11 cellular contexts compared by ENCODE assay signal in the genomic region with DNA sequence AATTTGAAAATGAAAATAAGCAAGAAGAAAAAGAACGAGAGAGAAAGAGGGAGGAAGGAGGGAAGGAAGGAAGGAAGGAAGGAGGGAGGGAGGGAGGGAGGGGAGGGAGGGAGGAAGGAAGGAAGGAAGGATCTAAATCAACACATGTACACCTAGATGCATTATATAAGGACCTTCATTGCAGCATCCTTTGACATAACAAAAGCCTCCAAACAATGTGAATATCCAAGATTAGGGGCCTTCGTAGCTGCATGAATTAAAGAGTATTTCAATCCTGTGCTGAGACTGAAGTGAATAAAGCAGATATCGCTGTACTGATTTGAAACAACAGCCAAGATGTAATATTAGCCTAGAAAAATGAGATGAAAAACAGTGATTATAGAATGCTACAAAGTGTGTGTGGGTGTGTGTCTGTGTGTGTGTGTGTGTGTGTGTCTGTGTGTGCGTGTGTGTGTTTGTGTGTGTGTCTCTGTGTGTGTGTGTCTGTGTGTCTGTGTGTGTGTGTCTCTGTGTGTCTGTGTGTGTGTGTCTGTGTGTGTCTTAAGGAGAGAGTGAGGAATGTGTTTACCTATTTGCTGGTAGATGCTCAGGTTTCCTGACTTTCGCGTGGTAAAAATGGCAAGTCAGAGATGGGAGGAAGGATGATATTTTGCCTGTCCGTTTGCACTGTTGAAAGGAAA.
A peak's percentile ranks its signal among the peaks of the same experiment; 100 is the strongest.
DNase-seq lines count a peak whose midpoint lies in the region; ATAC-seq and TF ChIP-seq lines count a peak whose summit lies in the region.
"Had no signal": no experiment of that assay in that cellular context is flagged by ENCODE, and none has a peak within 500 bp of the region (broad histone marks: within the 10 kb centered on the region; RNA-seq: fewer than 3 reads in every experiment).

No MANE protein-coding gene starts in this region.

- peak overlapping the region; percentile 51 for H3K4me3 Mint-ChIP-seq in T-helper 1 cell treated with Interleukin-12 subunit alpha and Interleukin-12 subunit beta and Interleukin-4 antibody, amounts not matched to agents 30 μg/mL and 1 μg/mL, for 36 hours
- H3K4me3 Mint-ChIP-seq: type B pancreatic cell had no signal

- no peak overlapping the region for H3K9ac ChIP-seq in skeletal muscle tissue (ENCODE audit: low read depth in 1 of 3, low read length in 3 of 3)

- peaks cover 52% of the 10 kb centered on the region for H3K4me1 Mint-ChIP-seq in T-helper 1 cell treated with Interleukin-12 subunit alpha and Interleukin-12 subunit beta and Interleukin-4 antibody, amounts not matched to agents 30 μg/mL and 1 μg/mL, for 36 hours (ENCODE audit: low read depth)

- no peak for TF ChIP-seq POLR2A in Peyer's patch (IDR thresholded peaks at IDR 0.05)
- TF ChIP-seq POLR2A in esophagus muscularis mucosa (IDR thresholded peaks at IDR 0.05; ENCODE audit: low read depth), result no peak
- TF ChIP-seq POLR2A in erythroblast (IDR thresholded peaks at IDR 0.05; ENCODE audit: low read length), result no peak

- no peaks in the 10 kb centered on the region for H3K9me3 Mint-ChIP-seq in T-helper 1 cell treated with Interleukin-12 subunit alpha and Interleukin-12 subunit beta and Interleukin-4 antibody, amounts not matched to agents 30 μg/mL and 1 μg/mL, for 36 hours

- H3K27ac ChIP-seq in Peyer's patch (peak overlapping the region in 3 of 4 donors; percentile 62 to 88 (median 85)), esophagus muscularis mucosa (replicated peaks in 1 of 4) (peak overlapping the region in 3 of 4 donors; percentile 81 to 86 (median 82)), skeletal muscle tissue (ENCODE audit: low read depth, low read length) (peak overlapping the region; percentile 90)

- H3K4me3 ChIP-seq in Peyer's patch (no peak overlapping the region), esophagus muscularis mucosa (no peak overlapping the region), skeletal muscle tissue (ENCODE audit: low read length in 3 of 3) (no peak overlapping the region)

- intact Hi-C loops in esophagus muscularis mucosa (cut with DNase I), result loop anchor here (2.0 kb wide), 1 partner anchor 190 kb away; a partner anchor contains a TSS

- H3K9me3 ChIP-seq in Peyer's patch (no peaks in the 10 kb centered on the region), esophagus muscularis mucosa (no peaks in the 10 kb centered on the region), skeletal muscle tissue (ENCODE audit: control insufficient read depth in 3 of 3, low read length in 3 of 3) (no peaks in the 10 kb centered on the region)

- H3K36me3 ChIP-seq in Peyer's patch (no peaks in the 10 kb centered on the region), esophagus muscularis mucosa (no peaks in the 10 kb centered on the region), skeletal muscle tissue (ENCODE audit: control insufficient read depth in 3 of 3, insufficient read depth in 3 of 3, low read length in 3 of 3) (no peaks in the 10 kb centered on the region)

- no peak for ATAC-seq in GM19324 (IDR thresholded peaks at IDR 0.05; ENCODE audit: low FRiP score, unreplicated experiment)

- no peaks in the 10 kb centered on the region for H3K27me3 Mint-ChIP-seq in T-helper 1 cell treated with Interleukin-12 subunit alpha and Interleukin-12 subunit beta and Interleukin-4 antibody, amounts not matched to agents 30 μg/mL and 1 μg/mL, for 36 hours (ENCODE audit: low read depth)
- H3K27me3 Mint-ChIP-seq: type B pancreatic cell had no signal

- 55% methylated on average over 7 of the region's 7 CpGs for WGBS in esophagus muscularis mucosa

- DNase-seq in T-helper 1 cell (no peak), Peyer's patch (no peak), esophagus muscularis mucosa (ENCODE audit: extremely low spot score) (no peak), erythroblast (lab: John Stamatoyannopoulos, UW) (no peak), NCI-H2107 (lab: John Stamatoyannopoulos, UW) (no peak)
- DNase-seq: central memory CD4-positive, alpha-beta T cell; DMS79 treated with DMSO at 0.1 percent for 48 hours had no signal

- peaks cover 0 to 54% (median 15%) of the 10 kb centered on the region in 4 donors for H3K4me1 ChIP-seq in Peyer's patch
- peaks cover 21 to 59% (median 42%) of the 10 kb centered on the region in 4 donors for H3K4me1 ChIP-seq in esophagus muscularis mucosa
- H3K4me1 ChIP-seq in skeletal muscle tissue (ENCODE audit: control insufficient read depth in 3 of 3, insufficient read depth in 3 of 3, low read length in 3 of 3), result peaks cover 27 to 58% (median 37%) of the 10 kb centered on the region in 3 donors

- H3K27me3 ChIP-seq in Peyer's patch (no peaks in the 10 kb centered on the region), esophagus muscularis mucosa (no peaks in the 10 kb centered on the region), skeletal muscle tissue (ENCODE audit: control insufficient read depth in 3 of 3, insufficient read depth in 3 of 3, low read length in 3 of 3) (no peaks in the 10 kb centered on the region)

- TF ChIP-seq EP300 in esophagus muscularis mucosa (IDR thresholded peaks at IDR 0.05), result no peak

- no peak for TF ChIP-seq CTCF in Peyer's patch (IDR thresholded peaks at IDR 0.05)
- TF ChIP-seq CTCF in esophagus muscularis mucosa (IDR thresholded peaks at IDR 0.05), result no peak

- peaks cover 4% of the 10 kb centered on the region for H3K36me3 Mint-ChIP-seq in T-helper 1 cell treated with Interleukin-12 subunit alpha and Interleukin-12 subunit beta and Interleukin-4 antibody, amounts not matched to agents 30 μg/mL and 1 μg/mL, for 36 hours (ENCODE audit: low read depth)

- H3K27ac Mint-ChIP-seq in T-helper 1 cell treated with Interleukin-12 subunit alpha and Interleukin-12 subunit beta and Interleukin-4 antibody, amounts not matched to agents 30 μg/mL and 1 μg/mL, for 36 hours, result peak overlapping the region; percentile 21
